Comparison of ENCODE assay signal across 8 cellular contexts in the genomic region with DNA sequence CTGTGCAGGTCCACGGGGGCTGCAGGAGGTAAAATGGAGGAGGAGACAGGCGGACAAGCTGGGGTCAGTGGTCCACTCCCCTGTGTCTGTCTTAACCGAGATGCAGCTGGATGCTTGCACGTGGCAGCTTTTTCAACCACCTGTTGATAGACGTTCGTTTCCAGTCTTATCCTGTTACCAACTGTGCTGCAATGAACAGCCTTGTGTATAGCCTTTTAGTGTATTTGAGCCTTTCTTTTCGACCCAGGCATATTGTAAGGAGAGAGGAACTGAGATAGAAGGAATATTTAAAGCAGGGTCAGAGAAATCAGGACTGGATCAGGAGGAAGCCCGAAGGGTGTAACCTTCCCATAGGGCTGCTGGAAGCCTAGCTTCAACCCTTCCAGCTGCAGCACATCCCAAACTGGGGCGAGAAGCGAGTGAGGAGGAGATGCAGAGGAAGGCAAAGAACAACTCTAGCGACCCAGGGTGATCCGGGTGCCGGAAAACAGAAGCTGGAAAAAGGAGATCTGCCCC. TPM values are rescaled to one million over a fixed set of nuclear protein-coding genes. Genes with fewer than 3 reads are reported as not detected.
DNase-seq lines count a peak whose midpoint lies in the region; ATAC-seq and TF ChIP-seq lines count a peak whose summit lies in the region.

No MANE protein-coding gene starts in this region.

- no peak for TF ChIP-seq EP300 in neural cell (conservative IDR thresholded peaks at IDR 0.05; ENCODE audit: poor library complexity, severe bottlenecking)

- H3K9me2 ChIP-seq in neural cell (ENCODE audit: insufficient read depth, low read length): no peaks in the 10 kb centered on the region

- TF ChIP-seq CTCF in GM10248 (IDR thresholded peaks at IDR 0.05; ENCODE audit: control extremely low read depth, extremely low read depth, low read depth, missing control alignments) (no peak), neural cell (IDR thresholded peaks at IDR 0.05; ENCODE audit: poor library complexity, severe bottlenecking) (no peak)

- CTCF ChIA-PET in GM10248 (lab: Yijun Ruan, JAX): interaction anchor here (0.6 to 8.6 kb wide), 22 partner anchors 10 to 451 kb away, joined by 3 to 313 read pairs (median 3); partner anchors contain the start of genes PPP1R11, TRIM31 and TRIM40

- POLR2A ChIA-PET in GM10248 (lab: Yijun Ruan, JAX): interaction anchor here (0.5 to 1.6 kb wide), 2 partner anchors 30 to 555 kb away, joined by 3 read pairs; no protein-coding TSS in a partner anchor

- H3K9me3 ChIP-seq in SK-N-MC (ENCODE audit: low read depth, low read length) (no peaks in the 10 kb centered on the region), esophagus (ENCODE audit: control insufficient read depth in 2 of 2, insufficient read depth in 1 of 2, low read depth in 1 of 2, low read length in 1 of 2) (no peaks in the 10 kb centered on the region), neural cell (ENCODE audit: low read length) (no peaks in the 10 kb centered on the region)

- WGBS in esophagus, 2 donors: 3 to 4% methylated on average over 13 of the region's 13 CpGs

- peaks cover 0 to 7% of the 10 kb centered on the region in 2 donors for H3K4me1 ChIP-seq in esophagus (ENCODE audit: control insufficient read depth in 2 of 2, insufficient read depth in 2 of 2, low read length in 1 of 2)

- H3K27me3 ChIP-seq in esophagus (ENCODE audit: control insufficient read depth in 1 of 2, insufficient read depth in 2 of 2, low read length in 2 of 2): peaks cover 0 to 3% of the 10 kb centered on the region in 2 donors
- peaks cover 85% of the 10 kb centered on the region for H3K27me3 ChIP-seq in neural cell (ENCODE audit: insufficient read depth, low read depth, low read length)

- no peaks in the 10 kb centered on the region for H4K20me1 ChIP-seq in neural cell (ENCODE audit: insufficient read depth)

- H3F3A ChIP-seq in neural cell (ENCODE audit: insufficient read depth, low read length, poor library complexity, severe bottlenecking): no peaks in the 10 kb centered on the region

- ATAC-seq in GM18511 (IDR thresholded peaks at IDR 0.05; ENCODE audit: unreplicated experiment) (no peak), GM21619 (IDR thresholded peaks at IDR 0.05; ENCODE audit: unreplicated experiment) (no peak)

- DNase-seq in GM10248 (ENCODE audit: extremely low spot score) (peak; percentile 31), SK-N-MC (ENCODE audit: low read depth, low spot score) (no peak), HT-29 (ENCODE audit: low spot score) (no peak), NAMALWA (ENCODE audit: low spot score) (no peak)

- no peak overlapping the region for H3K27ac ChIP-seq in SK-N-MC
- H3K27ac ChIP-seq in esophagus (ENCODE audit: low read depth in 2 of 2, low read length in 1 of 2): peak overlapping the region; percentile 74 to 92
- H3K27ac ChIP-seq in neural cell (ENCODE audit: low read length): no peak overlapping the region

- no peak overlapping the region for H3K4me2 ChIP-seq in neural cell (ENCODE audit: low read length)

- H3K4me3 ChIP-seq in SK-N-MC (peak overlapping the region; percentile 77), esophagus (ENCODE audit: low read depth in 1 of 2, low read length in 2 of 2) (peak overlapping the region; percentile 38 to 47), neural cell (ENCODE audit: low read length) (peak overlapping the region; percentile 57)

- H3K9ac ChIP-seq in SK-N-MC (ENCODE audit: insufficient read length): peak overlapping the region; percentile 24
- H3K9ac ChIP-seq in neural cell (ENCODE audit: low read length): no peak overlapping the region

- no peak overlapping the region for H2AFZ ChIP-seq in neural cell (ENCODE audit: low read depth, low read length)

- H3K79me2 ChIP-seq in neural cell (replicated peaks; ENCODE audit: insufficient read depth, low read length): no peaks in the 10 kb centered on the region

- TF ChIP-seq RAD21 in neural cell (conservative IDR thresholded peaks at IDR 0.05): no peak

- H3K36me3 ChIP-seq in SK-N-MC (ENCODE audit: insufficient read depth, low read length): no peaks in the 10 kb centered on the region
- no peaks in the 10 kb centered on the region for H3K36me3 ChIP-seq in esophagus (ENCODE audit: control insufficient read depth in 2 of 2, insufficient read depth in 2 of 2, low read length in 1 of 2)
- H3K36me3 ChIP-seq in neural cell (ENCODE audit: insufficient read depth, low read length): no peaks in the 10 kb centered on the region

TF ChIP-seq in neural cell, 6 proteins besides CTCF, POLR2A, EP300 and RAD21:
- no peak for TF ChIP-seq MXI1 (conservative IDR thresholded peaks at IDR 0.05; ENCODE audit: poor library complexity, severe bottlenecking)
- TF ChIP-seq, protein P1, sequence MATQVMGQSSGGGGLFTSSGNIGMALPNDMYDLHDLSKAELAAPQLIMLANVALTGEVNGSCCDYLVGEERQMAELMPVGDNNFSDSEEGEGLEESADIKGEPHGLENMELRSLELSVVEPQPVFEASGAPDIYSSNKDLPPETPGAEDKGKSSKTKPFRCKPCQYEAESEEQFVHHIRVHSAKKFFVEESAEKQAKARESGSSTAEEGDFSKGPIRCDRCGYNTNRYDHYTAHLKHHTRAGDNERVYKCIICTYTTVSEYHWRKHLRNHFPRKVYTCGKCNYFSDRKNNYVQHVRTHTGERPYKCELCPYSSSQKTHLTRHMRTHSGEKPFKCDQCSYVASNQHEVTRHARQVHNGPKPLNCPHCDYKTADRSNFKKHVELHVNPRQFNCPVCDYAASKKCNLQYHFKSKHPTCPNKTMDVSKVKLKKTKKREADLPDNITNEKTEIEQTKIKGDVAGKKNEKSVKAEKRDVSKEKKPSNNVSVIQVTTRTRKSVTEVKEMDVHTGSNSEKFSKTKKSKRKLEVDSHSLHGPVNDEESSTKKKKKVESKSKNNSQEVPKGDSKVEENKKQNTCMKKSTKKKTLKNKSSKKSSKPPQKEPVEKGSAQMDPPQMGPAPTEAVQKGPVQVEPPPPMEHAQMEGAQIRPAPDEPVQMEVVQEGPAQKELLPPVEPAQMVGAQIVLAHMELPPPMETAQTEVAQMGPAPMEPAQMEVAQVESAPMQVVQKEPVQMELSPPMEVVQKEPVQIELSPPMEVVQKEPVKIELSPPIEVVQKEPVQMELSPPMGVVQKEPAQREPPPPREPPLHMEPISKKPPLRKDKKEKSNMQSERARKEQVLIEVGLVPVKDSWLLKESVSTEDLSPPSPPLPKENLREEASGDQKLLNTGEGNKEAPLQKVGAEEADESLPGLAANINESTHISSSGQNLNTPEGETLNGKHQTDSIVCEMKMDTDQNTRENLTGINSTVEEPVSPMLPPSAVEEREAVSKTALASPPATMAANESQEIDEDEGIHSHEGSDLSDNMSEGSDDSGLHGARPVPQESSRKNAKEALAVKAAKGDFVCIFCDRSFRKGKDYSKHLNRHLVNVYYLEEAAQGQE (IDR thresholded peaks at IDR 0.05; ENCODE audit: borderline replicate concordance): no peak
- no peak for TF ChIP-seq SMC3 (conservative IDR thresholded peaks at IDR 0.05; ENCODE audit: poor library complexity)

RNA-seq across cellular contexts. Expression of gene TRIM31, which starts 11.4 kb away (rescaled TPM):
- polyA plus RNA-seq in esophagus (under 1 TPM; 0.11 to 0.22 TPM), neural cell (not detected in 2 replicates)
- polyA minus RNA-seq in neural cell: not detected in 2 replicates
- total RNA-seq in HT-29 (2014; rRNA removed; shearing (Covaris generic)): 112 and 119 TPM in 2 replicates

RNA-seq across cellular contexts. Expression of gene RNF39, which starts 25.9 kb away (rescaled TPM):
- polyA plus RNA-seq in esophagus (10 to 100 TPM; 11.8 to 15.6 TPM), neural cell (not detected in 2 replicates)
- polyA minus RNA-seq in neural cell: not detected in 2 replicates
- 3.8 and 6.5 TPM in 2 replicates for total RNA-seq in HT-29 (2014; rRNA removed; shearing (Covaris generic))

RNA-seq across cellular contexts. Expression of gene TRIM40, which starts 34.5 kb away (rescaled TPM):
- under 1 TPM in 1 of 2 donors, not detected in 1; 0.02 TPM for polyA plus RNA-seq in esophagus
- not detected in 2 replicates for polyA plus RNA-seq in neural cell
- polyA minus RNA-seq in neural cell: not detected in 2 replicates
- not detected in 2 replicates for total RNA-seq in HT-29 (2014; rRNA removed; shearing (Covaris generic))

RNA-seq across cellular contexts. Expression of gene PPP1R11, which starts 34.5 kb away (rescaled TPM):
- polyA plus RNA-seq in esophagus (10 to 100 TPM; 41.0 to 54.8 TPM), neural cell (39.7 and 48.1 TPM in 2 replicates)
- polyA minus RNA-seq in neural cell: 32.1 and 40.7 TPM in 2 replicates
- total RNA-seq in HT-29 (2014; rRNA removed; shearing (Covaris generic)): 44.2 and 49.3 TPM in 2 replicates

RNA-seq across cellular contexts. Expression of gene POLR1H, which starts 40.4 kb away (rescaled TPM):
- polyA plus RNA-seq in esophagus (10 to 100 TPM; 22.6 to 48.0 TPM), neural cell (42.8 and 51.4 TPM in 2 replicates)
- 23.4 and 23.7 TPM in 2 replicates for polyA minus RNA-seq in neural cell
- total RNA-seq in HT-29 (2014; rRNA removed; shearing (Covaris generic)): 31.1 and 45.0 TPM in 2 replicates

Comparison
In these comparisons a context has a peak if more than half of its experiments do, and no peak if none do; other contexts are left out.
1. H3K27ac ChIP-seq: peak in esophagus (2 of 2); none in SK-N-MC (single experiment) and neural cell (single experiment).
2. RNA of gene RNF39, which starts 25.9 kb away (polyA plus RNA-seq): 11.8 to 15.6 TPM in esophagus; not detected in neural cell; every median in the first group is over 10 times any median in the second.
3. Peak in every context shown above with its lines, with median percentiles within 50 percentile points of each other: H3K4me3 ChIP-seq.